Comparison of ENCODE assay signal across 21 cellular contexts in genomic region chr22:12613199-12613598, GRCh38.
"Had no signal": no experiment of that assay in that cellular context is flagged by ENCODE, and none has a peak within 500 bp of the region (broad histone marks: within the 10 kb centered on the region; RNA-seq: fewer than 3 reads in every experiment).

No MANE protein-coding gene starts in this region.

- ATAC-seq: Panc1, PC-3, T-cell had no signal

- H3K9ac ChIP-seq: KMS-11 had no signal

- H3K4me2 ChIP-seq: KMS-11 had no signal

- H3K27ac ChIP-seq: HL-60, KMS-11, RWPE1 had no signal

- DNase-seq: NCI-H1092; NCI-H1105 treated with DMSO at 0.1 percent for 48 hours; NCI-H1417 treated with DMSO at 0.1 percent for 48 hours; NCI-H146; NCI-H1694 treated with DMSO at 0.1 percent for 48 hours; NCI-H1930; NCI-H2081; NCI-H2107; NCI-H2227 treated with DMSO at 0.1 percent for 48 hours; NCI-H524; NCI-H526 treated with DMSO at 0.1 percent for 48 hours; NCI-H748 treated with DMSO at 0.1 percent for 48 hours; NK-92 treated with Interleukin-12 subunit alpha and Interleukin-12 subunit beta, amount 100 ng/mL, for 24 hours; PC-3; SHP77; SW 1271; T-cell had no signal
